ENCODE assay signal across 15 cellular contexts in genomic region chr18:58792086-58792485, GRCh38.
DNase-seq lines count a peak whose midpoint lies in the region; ATAC-seq and TF ChIP-seq lines count a peak whose summit lies in the region.
"Had no signal": no experiment of that assay in that cellular context is flagged by ENCODE, and none has a peak within 500 bp of the region (broad histone marks: within the 10 kb centered on the region; RNA-seq: fewer than 3 reads in every experiment).

No MANE protein-coding gene starts in this region.

- peak overlapping the region; percentile 73 for H3K4me3 Mint-ChIP-seq in activated B cell treated with CpG ODN at 0.5 μM for 24 hours
- no peak overlapping the region for H3K4me3 Mint-ChIP-seq in activated T-cell treated with anti-CD3 and anti-CD28 coated beads, Interleukin-2, amount 50 U/mL, for 4 hours
- H3K4me3 Mint-ChIP-seq: activated naive CD4-positive, alpha-beta T cell treated with anti-CD3 and anti-CD28 coated beads for 36 hours; nephron progenitor cell had no signal

- H3K9me3 Mint-ChIP-seq in activated B cell treated with CpG ODN at 0.5 μM for 24 hours, result no peaks in the 10 kb centered on the region
- H3K9me3 Mint-ChIP-seq in activated T-cell treated with anti-CD3 and anti-CD28 coated beads, Interleukin-2, amount 50 U/mL, for 4 hours, result no peaks in the 10 kb centered on the region
- H3K9me3 Mint-ChIP-seq: activated naive CD4-positive, alpha-beta T cell treated with anti-CD3 and anti-CD28 coated beads for 36 hours had no signal

- ATAC-seq in GM21367 (IDR thresholded peaks at IDR 0.05; ENCODE audit: unreplicated experiment) (peak; percentile 72), HG03095 (IDR thresholded peaks at IDR 0.05; ENCODE audit: unreplicated experiment) (peak; percentile 96), activated B cell treated with CpG ODN at 0.5 μM for 24 hours (ENCODE audit: low read depth) (peak; percentile 84)
- ATAC-seq in activated T-cell treated with anti-CD3 and anti-CD28 coated beads, Interleukin-2, amount 50 U/mL, for 4 hours, result no peak

- POLR2A ChIA-PET in activated B cell treated with CpG ODN at 0.5 μM for 24 hours (lab: Charles Lee), result interaction anchor here (0.7 to 1.1 kb wide), 4 partner anchors 104 to 292 kb away, joined by 3 to 5 read pairs (median 4); no protein-coding TSS in a partner anchor

- CTCF ChIA-PET in activated B cell treated with CpG ODN at 0.5 μM for 24 hours (lab: Charles Lee), result no interaction called here

- H3K27ac Mint-ChIP-seq in activated B cell treated with CpG ODN at 0.5 μM for 24 hours, result peak overlapping the region; percentile 79
- H3K27ac Mint-ChIP-seq: activated naive CD4-positive, alpha-beta T cell treated with anti-CD3 and anti-CD28 coated beads for 36 hours; nephron progenitor cell had no signal

- TF ChIP-seq CTCF in GM13976 (IDR thresholded peaks at IDR 0.05; ENCODE audit: borderline replicate concordance, control extremely low read depth, extremely low read depth, insufficient read depth, missing control alignments), result no peak
- TF ChIP-seq CTCF in activated B cell treated with CpG ODN at 0.5 μM for 24 hours (IDR thresholded peaks at IDR 0.05), result no peak

- peak; percentile 64 for DNase-seq in GM13976 (ENCODE audit: low spot score)
- DNase-seq in activated B cell treated with CpG ODN at 0.5 μM for 24 hours, result no peak
- DNase-seq in cerebellum (ENCODE audit: low spot score), result no peak
- DNase-seq in activated CD4-positive, CD25-positive, alpha-beta regulatory T cell (lab: John Stamatoyannopoulos, UW), result no peak
- no peak for DNase-seq in activated T-cell treated with anti-CD3 and anti-CD28 coated beads, Interleukin-2, amount 50 U/mL, for 4 hours
- no peak for DNase-seq in activated T-cell treated with anti-CD3 and anti-CD28 coated beads, Interleukin-2, amount 50 U/mL, for 48 hours
- DNase-seq: activated naive CD4-positive, alpha-beta T cell treated with anti-CD3 and anti-CD28 coated beads for 36 hours; BE2C; dorsolateral prefrontal cortex; nephron progenitor cell; stimulated activated CD4-positive, alpha-beta T cell treated with anti-CD3 and anti-CD28 coated beads, Interleukin-1b, Interleukin-23, amount 100 ng/mL, for 48 hours; substantia nigra; T-helper 9 cell had no signal

- no peaks in the 10 kb centered on the region for H3K27me3 Mint-ChIP-seq in activated B cell treated with CpG ODN at 0.5 μM for 24 hours
- H3K27me3 Mint-ChIP-seq in activated T-cell treated with anti-CD3 and anti-CD28 coated beads, Interleukin-2, amount 50 U/mL, for 4 hours (ENCODE audit: low read depth), result peaks cover 12% of the 10 kb centered on the region

- H3K4me1 Mint-ChIP-seq in activated B cell treated with CpG ODN at 0.5 μM for 24 hours, result peaks cover 8% of the 10 kb centered on the region
- no peaks in the 10 kb centered on the region for H3K4me1 Mint-ChIP-seq in activated T-cell treated with anti-CD3 and anti-CD28 coated beads, Interleukin-2, amount 50 U/mL, for 4 hours (ENCODE audit: low read depth)

- intact Hi-C loops in activated B cell treated with CpG ODN at 0.5 μM for 24 hours (cut with micrococcal nuclease), result loop anchor here (5.0 kb wide), 1 partner anchor 335 kb away; no protein-coding TSS in a partner anchor

- no peaks in the 10 kb centered on the region for H3K36me3 Mint-ChIP-seq in activated B cell treated with CpG ODN at 0.5 μM for 24 hours (ENCODE audit: low read depth)
- no peaks in the 10 kb centered on the region for H3K36me3 Mint-ChIP-seq in activated T-cell treated with anti-CD3 and anti-CD28 coated beads, Interleukin-2, amount 50 U/mL, for 4 hours (ENCODE audit: insufficient read depth)

- in situ Hi-C loops in GM13976 (cut with MboI; ENCODE audit: low sequenced_read_pairs, unreplicated experiment), result no loop called here

Comparison
In these comparisons a context has a peak if more than half of its experiments do, and no peak if none do; other contexts are left out.
1. ATAC-seq: peak in GM21367 (single experiment), HG03095 (single experiment) and activated B cell treated with CpG ODN at 0.5 μM for 24 hours (single experiment); none in activated T-cell treated with anti-CD3 and anti-CD28 coated beads, Interleukin-2, amount 50 U/mL, for 4 hours (0 of 2).